Comparison of ENCODE assay signal across 8 cellular contexts in genomic region chrX:109840585-109840984, GRCh38.
DNase-seq lines count a peak whose midpoint lies in the region; ATAC-seq and TF ChIP-seq lines count a peak whose summit lies in the region.

No MANE protein-coding gene starts in this region.

- no peak for TF ChIP-seq RAD21 in SK-N-SH (IDR thresholded peaks at IDR 0.05; ENCODE audit: low read length)

- H3K27ac ChIP-seq in SK-N-SH (ENCODE audit: low read depth in 2 of 2, low read length in 1 of 2), result peak overlapping the region in 1 of 2 experiments; percentile 79; a peak in 2 of 4 replicates
- no peak overlapping the region for H3K27ac ChIP-seq in WERI-Rb-1

- H2AFZ ChIP-seq in SK-N-SH (ENCODE audit: low read depth), result no peak overlapping the region; the same call in 1 of the 2 replicates

- H3K36me3 ChIP-seq in SK-N-SH (replicated peaks in 1 of 2; ENCODE audit: control insufficient read depth in 1 of 2, insufficient read depth in 2 of 2, low read length in 1 of 2) (no peaks in the 10 kb centered on the region), WERI-Rb-1 (no peaks in the 10 kb centered on the region)

- no peak for DNase-seq in HEK293T (ENCODE audit: extremely low spot score)
- no peak for DNase-seq in SK-N-SH
- peak; percentile 89 for DNase-seq in glomerular visceral epithelial cell (ENCODE audit: extremely low spot score)
- peak; percentile 23 for DNase-seq in stimulated activated CD8-positive, alpha-beta memory T cell treated with anti-CD3 and anti-CD28 coated beads, Interleukin-4, amount 100 ng/mL, for 48 hours
- DNase-seq in WERI-Rb-1, result no peak
- DNase-seq in NCI-H1694 treated with DMSO at 0.1 percent for 48 hours (lab: John Stamatoyannopoulos, UW), result no peak

- H3K4me3 ChIP-seq in SK-N-SH (ENCODE audit: low read depth in 2 of 2, low read length in 1 of 2), result no peak overlapping the region
- H3K4me3 ChIP-seq in WERI-Rb-1 (ENCODE audit: low read depth, low read length), result no peak overlapping the region

- peaks cover 2 to 11% of the 10 kb centered on the region in 2 experiments; a peak in 1 of 4 replicates for H3K4me1 ChIP-seq in SK-N-SH (ENCODE audit: control insufficient read depth in 1 of 2, insufficient read depth in 2 of 2, low read depth in 1 of 2, low read length in 1 of 2)

- peak in 1 of 2 experiments; percentile 58; a peak in 1 of 4 replicates for TF ChIP-seq EP300 in SK-N-SH (IDR thresholded peaks at IDR 0.05; ENCODE audit: borderline replicate concordance in 1 of 2, low read depth in 1 of 2, low read length in 1 of 2)

- 11% methylated on average over 3 of the region's 3 CpGs for WGBS in SK-N-SH (ENCODE audit: low lambda C conversion rate)

- H3K9me3 ChIP-seq in SK-N-SH (no peaks in the 10 kb centered on the region), WERI-Rb-1 (ENCODE audit: severe bottlenecking) (no peaks in the 10 kb centered on the region)

- POLR2A ChIA-PET in HEK293T (lab: Yijun Ruan, JAX), result interaction anchor here (0.9 to 1.1 kb wide), 2 partner anchors 9 to 23 kb away, joined by 3 to 4 read pairs; no protein-coding TSS in a partner anchor
- POLR2A ChIA-PET in SK-N-SH (lab: Yijun Ruan, JAX), result no interaction called here

- CTCF ChIA-PET in HEK293T (lab: Yijun Ruan, JAX), result interaction anchor here (0.9 to 3.6 kb wide), 2 partner anchors 13 to 16 kb away, joined by 3 to 20 read pairs; no protein-coding TSS in a partner anchor
- CTCF ChIA-PET in SK-N-SH (lab: Yijun Ruan, JAX), result interaction anchor here (5.4 kb wide), 1 partner anchor 17 kb away, joined by 28 read pairs; no protein-coding TSS in a partner anchor

- no peaks in the 10 kb centered on the region for H4K20me1 ChIP-seq in SK-N-SH (ENCODE audit: insufficient read depth)

- H3K27me3 ChIP-seq in SK-N-SH (ENCODE audit: insufficient read depth) (no peaks in the 10 kb centered on the region), WERI-Rb-1 (ENCODE audit: insufficient read depth, low read depth, severe bottlenecking) (peaks cover 5% of the 10 kb centered on the region)

- no peak overlapping the region; the same call in 1 of the 2 replicates for H3K9ac ChIP-seq in SK-N-SH

- TF ChIP-seq CTCF in SK-N-SH (IDR thresholded peaks at IDR 0.05) (no peak), WERI-Rb-1 (IDR thresholded peaks at IDR 0.05; ENCODE audit: low read depth, low read length) (no peak)

- no peaks in the 10 kb centered on the region for H3K79me2 ChIP-seq in SK-N-SH (ENCODE audit: insufficient read depth)

- no peaks in the 10 kb centered on the region for H3F3A ChIP-seq in SK-N-SH (replicated peaks; ENCODE audit: insufficient read depth)

- H3K4me2 ChIP-seq in SK-N-SH, result peak overlapping the region; percentile 30; the same call in 1 of the 2 replicates

- no peaks in the 10 kb centered on the region for H3K9me2 ChIP-seq in SK-N-SH

- ATAC-seq in GM19452 (IDR thresholded peaks at IDR 0.05; ENCODE audit: unreplicated experiment), result no peak
- no peak for ATAC-seq in HG03378 (IDR thresholded peaks at IDR 0.05; ENCODE audit: unreplicated experiment)

TF ChIP-seq in HEK293T, 16 proteins besides CTCF, POLR2A, EP300 and RAD21:
- TF ChIP-seq LEF1 (IDR thresholded peaks at IDR 0.05; ENCODE audit: borderline replicate concordance) (no peak), BHLHE40 (IDR thresholded peaks at IDR 0.05; ENCODE audit: borderline replicate concordance) (no peak), SUZ12 (IDR thresholded peaks at IDR 0.05) (no peak), ZNF384 (IDR thresholded peaks at IDR 0.05) (peak; percentile 44; the same call in 1 of the 2 replicates)

TF ChIP-seq in SK-N-SH, 30 proteins besides CTCF, POLR2A, EP300 and RAD21 (continues in another document):
- TF ChIP-seq FOXM1 (IDR thresholded peaks at IDR 0.05; ENCODE audit: low read depth), result no peak
- no peak for TF ChIP-seq USF1 (IDR thresholded peaks at IDR 0.05; ENCODE audit: borderline replicate concordance, low read depth)
- TF ChIP-seq FOXJ3 (CRISPR knock-in tag; IDR thresholded peaks at IDR 0.05), result no peak
- peak; percentile 62 for TF ChIP-seq TCF12 (IDR thresholded peaks at IDR 0.05)
- TF ChIP-seq PBX3 (IDR thresholded peaks at IDR 0.05), result no peak
- no peak for TF ChIP-seq CHD2 (IDR thresholded peaks at IDR 0.05; ENCODE audit: low read length, partially characterized antibody)
- TF ChIP-seq ELF1 (IDR thresholded peaks at IDR 0.05), result no peak
- no peak for TF ChIP-seq MEF2A (IDR thresholded peaks at IDR 0.05; ENCODE audit: borderline replicate concordance, low read depth)
- no peak for TF ChIP-seq SIN3A (IDR thresholded peaks at IDR 0.05; ENCODE audit: borderline replicate concordance, low read depth, low read length)
- TF ChIP-seq EZH2phosphoT487 (IDR thresholded peaks at IDR 0.05; ENCODE audit: borderline replicate concordance, low read depth), result no peak
- TF ChIP-seq NRF1 (IDR thresholded peaks at IDR 0.05; ENCODE audit: low read depth, low read length), result no peak
- no peak for TF ChIP-seq GABPA (IDR thresholded peaks at IDR 0.05; ENCODE audit: low read depth)
- TF ChIP-seq JUND (IDR thresholded peaks at IDR 0.05), result peak; percentile 83
- no peak for TF ChIP-seq SMC3 (IDR thresholded peaks at IDR 0.05; ENCODE audit: low read depth, low read length)
- 0 out of 2 replicates have a peak, but pooled peaks have one; percentile 44 for TF ChIP-seq TEAD4 (IDR thresholded peaks at IDR 0.05; ENCODE audit: borderline replicate concordance, insufficient read depth)
- peak; percentile 59 for TF ChIP-seq NFIC (IDR thresholded peaks at IDR 0.05; ENCODE audit: borderline replicate concordance)
- no peak; the same call in 1 of the 2 replicates for TF ChIP-seq POLR2AphosphoS5 (IDR thresholded peaks at IDR 0.05; ENCODE audit: low read depth, low read length)
- TF ChIP-seq MXI1 (IDR thresholded peaks at IDR 0.05; ENCODE audit: low read depth, low read length), result no peak
- TF ChIP-seq USF2 (IDR thresholded peaks at IDR 0.05; ENCODE audit: borderline replicate concordance, low read depth, low read length), result no peak
- no peak for TF ChIP-seq RFX5 (IDR thresholded peaks at IDR 0.05; ENCODE audit: low read length)
- peak; percentile 89 for TF ChIP-seq FOSL2 (IDR thresholded peaks at IDR 0.05; ENCODE audit: borderline replicate concordance, low read depth)
- no peak for TF ChIP-seq ZBTB33 (IDR thresholded peaks at IDR 0.05; ENCODE audit: borderline replicate concordance, low read depth)
- TF ChIP-seq RXRA (IDR thresholded peaks at IDR 0.05; ENCODE audit: borderline replicate concordance, low read depth), result no peak
- TF ChIP-seq RCOR1 (IDR thresholded peaks at IDR 0.05; ENCODE audit: low read length), result no peak
- no peak for TF ChIP-seq YY1 (IDR thresholded peaks at IDR 0.05; ENCODE audit: low read depth)
- TF ChIP-seq TAF1 (IDR thresholded peaks at IDR 0.05; ENCODE audit: borderline replicate concordance, low read depth, low read length), result no peak
- TF ChIP-seq, protein P1, sequence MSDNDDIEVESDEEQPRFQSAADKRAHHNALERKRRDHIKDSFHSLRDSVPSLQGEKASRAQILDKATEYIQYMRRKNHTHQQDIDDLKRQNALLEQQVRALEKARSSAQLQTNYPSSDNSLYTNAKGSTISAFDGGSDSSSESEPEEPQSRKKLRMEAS (IDR thresholded peaks at IDR 0.05; ENCODE audit: low read depth), result peak; percentile 21; the same call in 1 of the 2 replicates

Comparison
In these comparisons a context has a peak if more than half of its experiments do, and no peak if none do; other contexts are left out.
1. DNase-seq: peak in glomerular visceral epithelial cell (single experiment) and stimulated activated CD8-positive, alpha-beta memory T cell treated with anti-CD3 and anti-CD28 coated beads, Interleukin-4, amount 100 ng/mL, for 48 hours (single experiment); none in HEK293T (single experiment), SK-N-SH (single experiment), WERI-Rb-1 (single experiment) and NCI-H1694 treated with DMSO at 0.1 percent for 48 hours (single experiment).